Comparison of ENCODE assay signal across 19 cellular contexts in genomic region chr5:172762214-172763119, GRCh38.
"Had no signal": no experiment of that assay in that cellular context is flagged by ENCODE, and none has a peak within 500 bp of the region (broad histone marks: within the 10 kb centered on the region; RNA-seq: fewer than 3 reads in every experiment).

No MANE protein-coding gene starts in this region.

- H3K36me3 Mint-ChIP-seq: WTC11 had no signal

- H3K4me3 ChIP-seq: body of pancreas, colonic mucosa, prostate gland, smooth muscle cell, stomach had no signal

- H3K4me1 ChIP-seq: colonic mucosa, prostate gland had no signal

- H3K27ac Mint-ChIP-seq: activated CD4-positive, alpha-beta memory T cell treated with anti-CD3 and anti-CD28 coated beads, Interleukin-2, amount 10 ng/mL, durations not matched to agents 7 days and 5 days; mesothelial cell of epicardium; WTC11 had no signal

- H3K27me3 ChIP-seq: body of pancreas, colonic mucosa, stomach, testis had no signal

- H3K36me3 ChIP-seq: colonic mucosa, prostate gland had no signal

- DNase-seq: activated CD4-positive, alpha-beta memory T cell treated with anti-CD3 and anti-CD28 coated beads, Interleukin-2, amount 10 ng/mL, durations not matched to agents 7 days and 5 days; activated CD4-positive, alpha-beta T cell treated with anti-CD3 and anti-CD28 coated beads for 4 hours; activated effector memory CD4-positive, alpha-beta T cell treated with Interleukin-2 at 50 U/mL for 16 hours; activated naive CD8-positive, alpha-beta T cell treated with anti-CD3 and anti-CD28 coated beads for 36 hours; activated T-cell treated with anti-CD3 and anti-CD28 coated beads, Interleukin-2, amount 50 U/mL, for 4 hours; amygdala; body of pancreas; caudate nucleus; colonic mucosa; effector CD8-positive, alpha-beta T cell; foreskin melanocyte; occipital lobe; right cardiac atrium; stomach; testis had no signal

- H3K4me3 Mint-ChIP-seq: activated CD4-positive, alpha-beta memory T cell treated with anti-CD3 and anti-CD28 coated beads, Interleukin-2, amount 10 ng/mL, durations not matched to agents 7 days and 5 days; activated naive CD8-positive, alpha-beta T cell treated with anti-CD3 and anti-CD28 coated beads for 36 hours; activated T-cell treated with anti-CD3 and anti-CD28 coated beads, Interleukin-2, amount 50 U/mL, for 4 hours; mesothelial cell of epicardium; WTC11 had no signal

- H3K9me3 Mint-ChIP-seq: activated CD4-positive, alpha-beta memory T cell treated with anti-CD3 and anti-CD28 coated beads, Interleukin-2, amount 10 ng/mL, durations not matched to agents 7 days and 5 days; WTC11 had no signal

- H3K9me3 ChIP-seq: body of pancreas, colonic mucosa, prostate gland, testis had no signal

- H3K27me3 Mint-ChIP-seq: activated naive CD8-positive, alpha-beta T cell treated with anti-CD3 and anti-CD28 coated beads for 36 hours had no signal

- H3K27ac ChIP-seq: colonic mucosa, prostate gland, testis had no signal
